Comparison of ENCODE assay signal across 15 cellular contexts in genomic region chr18:4024702-4025101, GRCh38.
"Had no signal": no experiment of that assay in that cellular context is flagged by ENCODE, and none has a peak within 500 bp of the region (broad histone marks: within the 10 kb centered on the region; RNA-seq: fewer than 3 reads in every experiment).

No MANE protein-coding gene starts in this region.

- DNase-seq: effector memory CD8-positive, alpha-beta T cell; esophagus squamous epithelium; foreskin fibroblast; naive thymus-derived CD4-positive, alpha-beta T cell; nephron progenitor cell; psoas muscle; retina; right lobe of liver; spleen; stimulated activated CD4-positive, alpha-beta T cell treated with anti-CD3 and anti-CD28 coated beads, Interleukin-15, amount 100 ng/mL, for 24 hours; stimulated activated CD4-positive, alpha-beta T cell treated with anti-CD3 and anti-CD28 coated beads, Interleukin-1b, Interleukin-23, amount 100 ng/mL, for 48 hours; stimulated activated CD4-positive, alpha-beta T cell treated with anti-CD3 and anti-CD28 coated beads, Interleukin-4, amount 100 ng/mL, for 24 hours; upper lobe of right lung had no signal

- ATAC-seq: effector memory CD8-positive, alpha-beta T cell; gastroesophageal sphincter; naive thymus-derived CD4-positive, alpha-beta T cell; psoas muscle; right lobe of liver; stimulated activated memory B cell treated with anti-CD40 and anti-IgM and Interleukin-4, amounts not matched to agents 10 μg/mL and 1 μg/mL and 100 μg/mL, for 72 hours; upper lobe of right lung had no signal
